ENCODE assay signal across 17 cellular contexts in genomic region chr11:117908261-117908895, GRCh38. TPM values are rescaled to one million over a fixed set of nuclear protein-coding genes. Genes with fewer than 3 reads are reported as not detected.
DNase-seq lines count a peak whose midpoint lies in the region; ATAC-seq, FAIRE-seq and TF ChIP-seq lines count a peak whose summit lies in the region.
"Had no signal": no experiment of that assay in that cellular context is flagged by ENCODE, and none has a peak within 500 bp of the region (broad histone marks: within the 10 kb centered on the region; RNA-seq: fewer than 3 reads in every experiment).

No MANE protein-coding gene starts in this region.

- no peaks in the 10 kb centered on the region for H3K27me3 Mint-ChIP-seq in activated CD8-positive, alpha-beta memory T cell treated with anti-CD3 and anti-CD28 coated beads, Interleukin-2, amount 10 ng/mL, durations not matched to agents 7 days and 5 days
- H3K27me3 Mint-ChIP-seq in naive thymus-derived CD8-positive, alpha-beta T cell: no peaks in the 10 kb centered on the region
- H3K27me3 Mint-ChIP-seq: activated naive CD8-positive, alpha-beta T cell treated with anti-CD3 and anti-CD28 coated beads, Interleukin-2, amount 10 ng/mL, durations not matched to agents 7 days and 5 days had no signal

- no peak for FAIRE-seq in K562 (lab: Jason Lieb, UNC)
- FAIRE-seq: small intestine had no signal

- WGBS in K562 (ENCODE audit: insufficient coverage, low coverage, missing lambda C conversion rate): 25% methylated on average over 16 of the region's 16 CpGs

- POLR2A ChIA-PET in K562 (lab: Yijun Ruan, JAX): interaction anchor here (0.7 to 1.6 kb wide), 6 partner anchors 10 to 360 kb away, joined by 3 to 5 read pairs (median 4); no protein-coding TSS in a partner anchor
- POLR2A ChIA-PET in naive thymus-derived CD8-positive, alpha-beta T cell (lab: Charles Lee): no interaction called here

- no peaks in the 10 kb centered on the region for H3K9me1 ChIP-seq in K562 (ENCODE audit: control insufficient read depth, insufficient read depth, low read length)

- no peak overlapping the region for H3K4me3 Mint-ChIP-seq in activated CD8-positive, alpha-beta memory T cell treated with anti-CD3 and anti-CD28 coated beads, Interleukin-2, amount 10 ng/mL, durations not matched to agents 7 days and 5 days
- H3K4me3 Mint-ChIP-seq in naive thymus-derived CD8-positive, alpha-beta T cell: no peak overlapping the region

- peak; percentile 24 to 36 (median 25); a peak in 3 of 6 replicates for TF ChIP-seq CTCF in K562 (IDR thresholded peaks at IDR 0.05 in 2 of 3, conservative IDR thresholded peaks at IDR 0.05 in 1 of 3; ENCODE audit: insufficient read depth in 2 of 3, low read depth in 1 of 3, low read length in 3 of 3)

- H3K9me3 ChIP-seq in KOPT-K1 (ENCODE audit: insufficient read depth, low read length, poor library complexity, severe bottlenecking): no peaks in the 10 kb centered on the region
- H3K9me3 ChIP-seq in K562 (replicated peaks; ENCODE audit: control insufficient read depth, insufficient read depth, low read depth, low read length): no peaks in the 10 kb centered on the region
- H3K9me3 ChIP-seq: SJCRH30 had no signal

- H3K79me2 ChIP-seq in K562 (ENCODE audit: control insufficient read depth, insufficient read depth, low read length): peaks cover 8% of the 10 kb centered on the region; the same call in 2 of the 3 replicates

- H3K36me3 Mint-ChIP-seq in activated CD8-positive, alpha-beta memory T cell treated with anti-CD3 and anti-CD28 coated beads, Interleukin-2, amount 10 ng/mL, durations not matched to agents 7 days and 5 days: no peaks in the 10 kb centered on the region
- peaks cover 0 to 3% (median 0%) of the 10 kb centered on the region in 3 donors for H3K36me3 Mint-ChIP-seq in naive thymus-derived CD8-positive, alpha-beta T cell
- H3K36me3 Mint-ChIP-seq: activated naive CD8-positive, alpha-beta T cell treated with anti-CD3 and anti-CD28 coated beads, Interleukin-2, amount 10 ng/mL, durations not matched to agents 7 days and 5 days had no signal

- no peaks in the 10 kb centered on the region for H3K36me3 ChIP-seq in KOPT-K1 (ENCODE audit: insufficient read depth, low read length)
- H3K36me3 ChIP-seq in K562 (ENCODE audit: control insufficient read depth, insufficient read depth, low read length): no peaks in the 10 kb centered on the region
- H3K36me3 ChIP-seq: SJCRH30 had no signal

- H3K9ac ChIP-seq in K562 (ENCODE audit: insufficient read depth in 1 of 2, low read depth in 2 of 2, low read length in 2 of 2): peak overlapping the region; percentile 81

- H3K4me2 ChIP-seq in K562 (ENCODE audit: insufficient read depth, low read length): peak overlapping the region; percentile 91

- no peaks in the 10 kb centered on the region for H3K9me3 Mint-ChIP-seq in activated CD8-positive, alpha-beta memory T cell treated with anti-CD3 and anti-CD28 coated beads, Interleukin-2, amount 10 ng/mL, durations not matched to agents 7 days and 5 days (ENCODE audit: low read depth)
- no peaks in the 10 kb centered on the region for H3K9me3 Mint-ChIP-seq in naive thymus-derived CD8-positive, alpha-beta T cell
- H3K9me3 Mint-ChIP-seq: activated naive CD8-positive, alpha-beta T cell treated with anti-CD3 and anti-CD28 coated beads, Interleukin-2, amount 10 ng/mL, durations not matched to agents 7 days and 5 days had no signal

- H3K27me3 ChIP-seq in K562 (ENCODE audit: control insufficient read depth in 2 of 2, insufficient read depth in 2 of 2, low read length in 2 of 2): no peaks in the 10 kb centered on the region; a peak in 1 of 5 replicates
- H3K27me3 ChIP-seq: SJCRH30 had no signal

- peak overlapping the region; percentile 69 for H3K27ac ChIP-seq in KOPT-K1 (ENCODE audit: low read depth, low read length, poor library complexity, severe bottlenecking)
- peak overlapping the region; percentile 84 for H3K27ac ChIP-seq in K562 (ENCODE audit: extremely low read depth, low read depth, low read length)
- H3K27ac ChIP-seq: SJCRH30, VCaP had no signal

- no peaks in the 10 kb centered on the region; the same call in 1 of the 2 replicates for H4K20me1 ChIP-seq in K562 (replicated peaks; ENCODE audit: control insufficient read depth, insufficient read depth, low read length)

- peak overlapping the region; percentile 44 for H3K4me3 ChIP-seq in K562

- no peak for TF ChIP-seq RAD21 in K562 (CRISPR knock-in tag; conservative IDR thresholded peaks at IDR 0.05 in 1 of 2, IDR thresholded peaks at IDR 0.05 in 1 of 2)

- TF ChIP-seq EP300 in K562 (IDR thresholded peaks at IDR 0.05; ENCODE audit: low read length): no peak

- ATAC-seq in activated CD8-positive, alpha-beta memory T cell treated with anti-CD3 and anti-CD28 coated beads, Interleukin-2, amount 10 ng/mL, durations not matched to agents 7 days and 5 days: no peak
- peak; percentile 50 for ATAC-seq in K562
- ATAC-seq in sciatic nerve: no peak
- no peak for ATAC-seq in HG02852 (IDR thresholded peaks at IDR 0.05; ENCODE audit: unreplicated experiment)
- no peak for ATAC-seq in naive thymus-derived CD8-positive, alpha-beta T cell
- ATAC-seq: stimulated activated naive CD8-positive, alpha-beta T cell treated with anti-CD3 and anti-CD28 coated beads, Interleukin-15, Interleukin-2, amounts not matched to agents 100 U/mL and 50 U/mL, for 24 hours had no signal

- peak; percentile 43 for DNase-seq in activated CD8-positive, alpha-beta memory T cell treated with anti-CD3 and anti-CD28 coated beads, Interleukin-2, amount 50 U/mL, for 48 hours
- no peak for DNase-seq in activated CD8-positive, alpha-beta memory T cell treated with anti-CD3 and anti-CD28 coated beads, Interleukin-2, amount 10 ng/mL, durations not matched to agents 7 days and 5 days
- DNase-seq in K562 (ENCODE audit: extremely low read depth in 1 of 4, low spot score in 3 of 4): peak in 3 of 4 experiments; percentile 30 to 43 (median 34)
- DNase-seq in sciatic nerve (ENCODE audit: low spot score): peak; percentile 45
- no peak for DNase-seq in naive thymus-derived CD8-positive, alpha-beta T cell
- no peak for DNase-seq in GF-D8 (lab: John Stamatoyannopoulos, UW)
- DNase-seq: DMS 273 treated with DMSO at 0.1 percent for 48 hours; MM.1S; NCI-H2171; nucleus accumbens; SJCRH30; stimulated activated naive CD8-positive, alpha-beta T cell treated with anti-CD3 and anti-CD28 coated beads, Interleukin-15, Interleukin-2, amounts not matched to agents 100 U/mL and 50 U/mL, for 24 hours had no signal

- CTCF ChIA-PET in activated CD8-positive, alpha-beta memory T cell treated with anti-CD3 and anti-CD28 coated beads, Interleukin-2, amount 10 ng/mL, durations not matched to agents 7 days and 5 days (lab: Charles Lee): interaction anchor here (2.3 kb wide), 1 partner anchor 39 kb away, joined by 18 read pairs; no protein-coding TSS in a partner anchor
- CTCF ChIA-PET in K562 (lab: Yijun Ruan, JAX; ENCODE audit: low intra/inter-chr PET ratio): no interaction called here

- H3K4me1 Mint-ChIP-seq in activated CD8-positive, alpha-beta memory T cell treated with anti-CD3 and anti-CD28 coated beads, Interleukin-2, amount 10 ng/mL, durations not matched to agents 7 days and 5 days: peaks cover 25% of the 10 kb centered on the region
- peaks cover 0 to 10% (median 3%) of the 10 kb centered on the region in 4 donors for H3K4me1 Mint-ChIP-seq in naive thymus-derived CD8-positive, alpha-beta T cell

- no peak overlapping the region for H2AFZ ChIP-seq in K562 (ENCODE audit: low read depth, low read length)

- intact Hi-C loops in K562 (cut with micrococcal nuclease): loop anchor here (5.0 kb wide), 2 partner anchors 91 to 144 kb away; no protein-coding TSS in a partner anchor
- intact Hi-C loops in sciatic nerve (cut with DNase I): loop anchor here (10.0 kb wide), 1 partner anchor 64 kb away; no protein-coding TSS in a partner anchor

- H3K4me1 ChIP-seq in K562 (replicated peaks in 1 of 2; ENCODE audit: control insufficient read depth in 2 of 2, insufficient read depth in 2 of 2, low read length in 2 of 2): peaks cover 35 to 36% of the 10 kb centered on the region in 2 experiments; a peak in 4 of 5 replicates

- in situ Hi-C loops in K562 (cut with MboI): no loop called here

- no TSS peak for BruUV-seq in K562 (replicated peaks; lab: Mats Ljungman, UMichigan)

- TF ChIP-seq POLR2A in K562 (conservative IDR thresholded peaks at IDR 0.05): no peak

- no peak overlapping the region for H3K27ac Mint-ChIP-seq in activated CD8-positive, alpha-beta memory T cell treated with anti-CD3 and anti-CD28 coated beads, Interleukin-2, amount 10 ng/mL, durations not matched to agents 7 days and 5 days
- H3K27ac Mint-ChIP-seq in naive thymus-derived CD8-positive, alpha-beta T cell: peak overlapping the region in 1 of 10 donors; percentile 82

RNA-seq across cellular contexts. Expression of gene TMPRSS13, which starts 20.8 kb away (rescaled TPM):
- 1 to 10 TPM; 1.7 to 2.0 TPM for total RNA-seq in activated CD8-positive, alpha-beta memory T cell treated with anti-CD3 and anti-CD28 coated beads, Interleukin-2, amount 10 ng/mL, durations not matched to agents 7 days and 5 days
- 1.1 TPM in 2 replicates for total RNA-seq in K562 (2011; cell fraction: chromatin; rRNA removed; ENCODE audit: low replicate concordance)
- 0.33 and 0.66 TPM in 2 replicates for total RNA-seq in K562 (2011; cell fraction: nucleolus; rRNA removed)
- total RNA-seq in K562 (2011; cell fraction: nucleoplasm; rRNA removed): 0.46 and 0.59 TPM in 2 replicates
- total RNA-seq in K562 (2014; rRNA removed): 0.08 and 0.27 TPM in 2 replicates
- 0.15 TPM in 1 of 2 replicates, not detected in the other for total RNA-seq in K562 (2014; rRNA removed; fragmentation: Illumina TruSeq; extraction: Trizol)
- total RNA-seq in K562 (2015; rRNA removed; fragmentation: Illumina TruSeq; extraction: Trizol): 0.14 and 0.19 TPM in 2 replicates
- total RNA-seq in K562 (2021): 0.29 and 0.34 TPM in 2 replicates
- 0.25 and 0.37 TPM in 2 replicates for polyA plus RNA-seq in K562 (2011; rRNA removed)
- polyA plus RNA-seq in K562 (2011; cell fraction: cytosol; rRNA removed): 0.24 and 0.46 TPM in 2 replicates
- 1.2 and 1.7 TPM in 2 replicates for polyA plus RNA-seq in K562 (2011; cell fraction: nucleus; rRNA removed)
- 0.29 and 0.48 TPM in 2 replicates for polyA plus RNA-seq in K562 (2012)
- polyA plus RNA-seq in K562 (2014; fragmentation: Illumina TruSeq; extraction: Trizol): 0.13 and 0.24 TPM in 2 replicates
- under 1 TPM; 0.11 to 0.13 TPM for polyA plus RNA-seq in K562 (2014; fragmentation: Nextera tagmentation; extraction: Ambion mirVana)
- 0.23 and 0.25 TPM in 2 replicates for polyA plus RNA-seq in K562 (2014; rRNA removed)
- 0.21 TPM in 2 replicates for polyA minus RNA-seq in K562 (2011; rRNA and poly(A)+ RNA removed)
- polyA minus RNA-seq in K562 (2011; cell fraction: cytosol; rRNA and poly(A)+ RNA removed): 0.48 TPM in 1 of 2 replicates, not detected in the other
- 0.40 and 0.44 TPM in 2 replicates for polyA minus RNA-seq in K562 (2011; cell fraction: nucleus; rRNA and poly(A)+ RNA removed)
- total RNA-seq in sciatic nerve: 0.58 TPM
- 1 to 10 TPM; 4.8 to 9.2 TPM for total RNA-seq in naive thymus-derived CD8-positive, alpha-beta T cell
- polyA plus RNA-seq in naive thymus-derived CD8-positive, alpha-beta T cell: 1 to 10 TPM in 2 of 3 donors, under 1 TPM in 1; 0.05 to 1.5 (median 1.0) TPM
- total RNA-seq: SJCRH30 had no signal

RNA-seq across cellular contexts. Expression of gene FXYD6, which starts 31.9 kb away (rescaled TPM):
- total RNA-seq in activated CD8-positive, alpha-beta memory T cell treated with anti-CD3 and anti-CD28 coated beads, Interleukin-2, amount 10 ng/mL, durations not matched to agents 7 days and 5 days: under 1 TPM; 0.12 to 0.20 TPM
- not detected in 2 replicates for total RNA-seq in K562 (2011; cell fraction: chromatin; rRNA removed; ENCODE audit: low replicate concordance)
- not detected in 2 replicates for total RNA-seq in K562 (2011; cell fraction: nucleolus; rRNA removed)
- not detected in 2 replicates for total RNA-seq in K562 (2011; cell fraction: nucleoplasm; rRNA removed)
- total RNA-seq in K562 (2014; rRNA removed): not detected in 2 replicates
- total RNA-seq in K562 (2014; rRNA removed; fragmentation: Illumina TruSeq; extraction: Trizol): not detected in 2 replicates
- total RNA-seq in K562 (2015; rRNA removed; fragmentation: Illumina TruSeq; extraction: Trizol): not detected in 2 replicates
- total RNA-seq in K562 (2021): 0.27 and 0.35 TPM in 2 replicates
- not detected in 2 replicates for polyA plus RNA-seq in K562 (2011; rRNA removed)
- polyA plus RNA-seq in K562 (2011; cell fraction: cytosol; rRNA removed): 0.06 TPM in 1 of 2 replicates, not detected in the other
- 0.11 TPM in 1 of 2 replicates, not detected in the other for polyA plus RNA-seq in K562 (2011; cell fraction: nucleus; rRNA removed)
- polyA plus RNA-seq in K562 (2012): 0.07 and 0.14 TPM in 2 replicates
- not detected in 2 replicates for polyA plus RNA-seq in K562 (2014; fragmentation: Illumina TruSeq; extraction: Trizol)
- not detected for polyA plus RNA-seq in K562 (2014; fragmentation: Nextera tagmentation; extraction: Ambion mirVana)
- 0.07 TPM in 1 of 2 replicates, not detected in the other for polyA plus RNA-seq in K562 (2014; rRNA removed)
- polyA minus RNA-seq in K562 (2011; rRNA and poly(A)+ RNA removed): 0.18 TPM in 1 of 2 replicates, not detected in the other
- polyA minus RNA-seq in K562 (2011; cell fraction: cytosol; rRNA and poly(A)+ RNA removed): not detected in 2 replicates
- polyA minus RNA-seq in K562 (2011; cell fraction: nucleus; rRNA and poly(A)+ RNA removed): not detected in 2 replicates
- total RNA-seq in sciatic nerve: 141 TPM
- not detected for total RNA-seq in naive thymus-derived CD8-positive, alpha-beta T cell
- not detected for polyA plus RNA-seq in naive thymus-derived CD8-positive, alpha-beta T cell

Comparison
In these comparisons a context has a peak if more than half of its experiments do, and no peak if none do; other contexts are left out.
1. DNase-seq: peak in activated CD8-positive, alpha-beta memory T cell treated with anti-CD3 and anti-CD28 coated beads, Interleukin-2, amount 50 U/mL, for 48 hours (single experiment), K562 (3 of 4) and sciatic nerve (single experiment); none in activated CD8-positive, alpha-beta memory T cell treated with anti-CD3 and anti-CD28 coated beads, Interleukin-2, amount 10 ng/mL, durations not matched to agents 7 days and 5 days (single experiment), naive thymus-derived CD8-positive, alpha-beta T cell (0 of 10) and GF-D8 (single experiment).
2. RNA of gene FXYD6, which starts 31.9 kb away (total RNA-seq): 141 TPM in sciatic nerve (single experiment); 0.12 to 0.20 TPM in activated CD8-positive, alpha-beta memory T cell treated with anti-CD3 and anti-CD28 coated beads, Interleukin-2, amount 10 ng/mL, durations not matched to agents 7 days and 5 days, 0.27 to 0.35 TPM in K562 and not detected in naive thymus-derived CD8-positive, alpha-beta T cell; every median in the first group is over 100 times any median in the second.